8 cellular contexts compared by ENCODE assay signal in the genomic region with DNA sequence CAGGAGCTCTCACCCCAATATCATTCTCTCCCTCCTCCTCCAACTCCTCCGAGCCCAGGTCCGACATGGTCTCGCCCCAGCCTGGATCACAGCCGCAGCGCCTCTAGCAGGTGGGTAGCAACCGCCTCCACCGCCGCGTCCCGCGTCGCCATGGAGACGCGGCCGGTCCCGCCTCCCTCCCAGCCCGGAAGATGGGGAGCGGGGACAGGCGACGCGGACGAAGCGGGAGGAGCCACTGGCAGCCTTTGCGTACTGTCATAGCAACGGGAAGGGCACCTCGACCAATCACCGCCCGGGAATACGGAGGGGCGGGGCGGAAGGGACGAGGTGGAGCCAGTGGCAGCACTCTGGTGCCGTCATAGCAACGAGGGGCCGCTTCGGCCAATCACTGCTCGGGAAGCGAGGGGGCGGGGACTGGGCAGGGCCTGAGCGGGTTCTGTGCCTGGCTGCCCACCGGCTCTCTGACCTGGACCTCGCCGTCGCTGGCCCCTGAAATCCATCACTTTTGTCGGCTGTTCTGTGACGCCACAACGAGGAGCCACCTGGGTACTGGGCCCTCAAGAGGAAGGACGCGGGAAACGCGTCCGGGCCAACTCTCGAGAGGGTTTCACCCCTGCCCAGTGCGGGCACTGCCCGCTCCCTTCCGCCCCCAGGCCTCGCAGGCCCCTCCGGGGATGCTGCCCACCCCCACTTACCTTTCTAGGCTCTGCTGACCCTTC. TPM values are rescaled to one million over a fixed set of nuclear protein-coding genes. Genes with fewer than 3 reads are reported as not detected.
A peak's percentile ranks its signal among the peaks of the same experiment; 100 is the strongest.
DNase-seq lines count a peak whose midpoint lies in the region; ATAC-seq lines count a peak whose summit lies in the region.

A gene (minus strand): TSS at position 105 of the 719 bp plus-strand sequence. CDS start 38 bp downstream, at position 67.

- H3K27ac ChIP-seq in epithelial cell of prostate: peak within 1 kb of the TSS; percentile 7

- H3K4me3 Mint-ChIP-seq in IgD-negative memory B cell: peak within 1 kb of the TSS; percentile 86 to 95 (median 92)

- peaks cover 13% of the 10 kb centered on the region for H3K4me1 ChIP-seq in mononuclear cell (ENCODE audit: insufficient read depth, low read length)

- H3K4me1 Mint-ChIP-seq in IgD-negative memory B cell: peaks cover 8 to 11% (median 10%) of the 10 kb centered on the region in 3 donors

- H3K27ac Mint-ChIP-seq in IgD-negative memory B cell: peak within 1 kb of the TSS; percentile 87 to 91 (median 90)

- H3K36me3 Mint-ChIP-seq in IgD-negative memory B cell: no peaks in the 10 kb centered on the region

- H3K9me3 ChIP-seq in mononuclear cell (ENCODE audit: low read depth, low read length): no peaks in the 10 kb centered on the region

- peak; percentile 98 for ATAC-seq in GM21576 (IDR thresholded peaks at IDR 0.05; ENCODE audit: unreplicated experiment)

- no peaks in the 10 kb centered on the region for H3K27me3 ChIP-seq in mononuclear cell (ENCODE audit: insufficient read depth, low read length)

- DNase-seq in DMS153 (lab: John Stamatoyannopoulos, UW) (peak; percentile 98), OCI-M1 (lab: John Stamatoyannopoulos, UW) (peak; percentile 100), activated T-cell treated with anti-CD3 and anti-CD28 coated beads for 48 hours (ENCODE audit: low read depth) (peak; percentile 99), epithelial cell of prostate (ENCODE audit: low read depth, low spot score) (peak; percentile 92)
- peak; percentile 99 for DNase-seq in stimulated activated CD8-positive, alpha-beta memory T cell treated with anti-CD3 and anti-CD28 coated beads, Interleukin-2, amount 100 ng/mL, for 48 hours (ENCODE audit: low read depth in 2 of 2)

- H3K9me3 Mint-ChIP-seq in IgD-negative memory B cell: no peaks in the 10 kb centered on the region

- H3K4me3 ChIP-seq in mononuclear cell (ENCODE audit: low read length): peak within 1 kb of the TSS; percentile 53

- H3K27me3 Mint-ChIP-seq in IgD-negative memory B cell: peaks cover 1% of the 10 kb centered on the region

RNA-seq across cellular contexts. Expression of the gene that starts here (rescaled TPM):
- polyA plus RNA-seq in IgD-negative memory B cell: not detected
- total RNA-seq in mononuclear cell: 0.10 TPM

Comparison
In these comparisons a context has a peak if more than half of its experiments do, and no peak if none do; other contexts are left out.
1. Peak in every context shown above with its lines: DNase-seq, ATAC-seq, H3K4me3 ChIP-seq and H3K27ac ChIP-seq.